In the genomic region with DNA sequence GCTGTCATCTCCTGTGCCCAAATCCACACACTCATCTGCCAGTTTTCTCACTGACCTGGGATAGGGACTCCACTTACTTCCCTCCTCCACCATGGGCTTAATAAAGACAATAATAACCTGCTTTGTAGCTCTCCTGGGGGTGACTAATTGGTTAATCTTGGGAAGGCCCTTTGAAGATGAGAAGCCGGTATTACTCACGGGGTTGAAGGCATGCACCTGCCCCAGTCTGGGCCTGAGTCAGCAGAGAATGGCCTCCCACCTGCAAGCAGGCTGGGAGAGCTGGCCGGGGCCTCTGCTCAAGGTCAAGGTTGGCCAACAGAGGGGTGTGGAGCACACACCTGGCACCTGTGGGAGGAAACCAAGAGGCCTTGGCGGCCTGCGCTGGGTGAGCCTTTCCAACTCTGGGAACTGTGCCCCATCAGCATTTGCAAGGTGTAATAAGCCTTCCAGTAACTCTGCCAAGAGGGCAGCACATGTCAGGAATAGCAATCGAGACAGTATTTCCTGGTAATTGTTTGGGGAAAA, we compare ENCODE assay signal across 8 cellular contexts. TPM values are rescaled to one million over a fixed set of nuclear protein-coding genes. Genes with fewer than 3 reads are reported as not detected.
DNase-seq lines count a peak whose midpoint lies in the region; ATAC-seq and TF ChIP-seq lines count a peak whose summit lies in the region.

No MANE protein-coding gene starts in this region.

- no peak overlapping the region for H2BK12ac ChIP-seq in trophoblast cell (ENCODE audit: low read length)

- peak overlapping the region; percentile 52 to 85 for H3K9ac ChIP-seq in colonic mucosa (ENCODE audit: low read depth in 2 of 2, low read length in 2 of 2)
- no peak overlapping the region for H3K9ac ChIP-seq in trophoblast cell (ENCODE audit: low read length)

- peaks cover 12% of the 10 kb centered on the region for H3K79me1 ChIP-seq in trophoblast cell (ENCODE audit: low read length)

- H3K23ac ChIP-seq in trophoblast cell (ENCODE audit: low read length) = no peak overlapping the region

- H3K4me1 ChIP-seq in colonic mucosa (peaks cover 24% of the 10 kb centered on the region), trophoblast cell (ENCODE audit: control insufficient read depth in 1 of 2, insufficient read depth in 2 of 2, low read length in 2 of 2) (peaks cover 16 to 20% of the 10 kb centered on the region in 2 experiments)

- H3K4me2 ChIP-seq in trophoblast cell (ENCODE audit: low read length) = no peak overlapping the region

- H3K18ac ChIP-seq in trophoblast cell (ENCODE audit: low read length) = no peak overlapping the region

- H2AK5ac ChIP-seq in trophoblast cell (ENCODE audit: low read length) = no peak overlapping the region

- H4K8ac ChIP-seq in trophoblast cell (ENCODE audit: low read depth, low read length) = no peak overlapping the region

- no peak overlapping the region for H2BK5ac ChIP-seq in trophoblast cell (ENCODE audit: low read depth, low read length, poor library complexity)

- H3K36me3 ChIP-seq in GM06990 (ENCODE audit: control insufficient read depth, insufficient read depth, low read length) (no peaks in the 10 kb centered on the region), colonic mucosa (no peaks in the 10 kb centered on the region), trophoblast cell (ENCODE audit: control insufficient read depth in 1 of 2, insufficient read depth in 2 of 2, low read length in 2 of 2) (no peaks in the 10 kb centered on the region)

- no peak overlapping the region for H3K4me3 ChIP-seq in GM06990 (replicated peaks; ENCODE audit: low read depth, low read length)
- H3K4me3 ChIP-seq in colonic mucosa = no peak overlapping the region
- H3K4me3 ChIP-seq in trophoblast cell (ENCODE audit: low read depth, low read length) = no peak overlapping the region

- H3K79me2 ChIP-seq in trophoblast cell (ENCODE audit: control insufficient read depth, insufficient read depth, low read length, poor library complexity) = peaks cover 2% of the 10 kb centered on the region

- no peak overlapping the region for H2BK120ac ChIP-seq in trophoblast cell (ENCODE audit: insufficient read depth, low read length, poor library complexity)

- WGBS in trophoblast cell (ENCODE audit: extremely low coverage, insufficient coverage, insufficient read length) = no CpG with 5 or more reads among the region's 6 CpGs

- intact Hi-C loops in colonic mucosa (cut with DNase I) = no loop called here

- no peak overlapping the region for H3K4ac ChIP-seq in trophoblast cell (ENCODE audit: low read depth, low read length)

- no peak overlapping the region for H2AFZ ChIP-seq in trophoblast cell (ENCODE audit: insufficient read depth, low read length, poor library complexity)

- peak overlapping the region; percentile 83 for H3K27ac ChIP-seq in colonic mucosa
- no peak overlapping the region for H3K27ac ChIP-seq in trophoblast cell (ENCODE audit: low read depth, low read length)

- H3K9me3 ChIP-seq in colonic mucosa = no peaks in the 10 kb centered on the region
- H3K9me3 ChIP-seq in trophoblast cell (ENCODE audit: insufficient read depth, low read depth, low read length) = no peaks in the 10 kb centered on the region

- TF ChIP-seq CTCF in GM06990 (IDR thresholded peaks at IDR 0.05; ENCODE audit: insufficient read depth, low read length, poor library complexity, severe bottlenecking) (no peak), colonic mucosa (IDR thresholded peaks at IDR 0.05) (no peak)

- H3K27me3 ChIP-seq in GM06990 (replicated peaks; ENCODE audit: control insufficient read depth, insufficient read depth, low read length) (no peaks in the 10 kb centered on the region), colonic mucosa (no peaks in the 10 kb centered on the region), trophoblast cell (ENCODE audit: insufficient read depth, low read length) (no peaks in the 10 kb centered on the region)

- peak; percentile 82 for DNase-seq in GM06990 (ENCODE audit: extremely low read depth, insufficient read length)
- DNase-seq in NCI-H1105 (lab: John Stamatoyannopoulos, UW) = peak; percentile 20
- DNase-seq in colonic mucosa = peak; percentile 91
- peak; percentile 76 for DNase-seq in trophoblast cell
- DNase-seq in activated gamma-delta T cell (lab: John Stamatoyannopoulos, UW) = no peak

- H4K91ac ChIP-seq in trophoblast cell (ENCODE audit: low read depth, low read length) = no peak overlapping the region

- H4K12ac ChIP-seq in trophoblast cell (ENCODE audit: low read depth, low read length) = no peak overlapping the region

- H3K14ac ChIP-seq in trophoblast cell (ENCODE audit: low read length) = no peak overlapping the region

- ATAC-seq in GM21390 (IDR thresholded peaks at IDR 0.05; ENCODE audit: unreplicated experiment) (no peak), HG03097 (IDR thresholded peaks at IDR 0.05; ENCODE audit: low FRiP score, unreplicated experiment) (no peak), HG03521 (IDR thresholded peaks at IDR 0.05; ENCODE audit: unreplicated experiment) (no peak)

RNA-seq across cellular contexts. Expression of gene TOMM20, which starts 49.1 kb away (rescaled TPM):
- total RNA-seq in colonic mucosa = 100 to 1,000 TPM in 1 of 2 donors, 10 to 100 TPM in 1; 76.2 to 127 TPM
- 92.6 and 96.4 TPM in 2 replicates for polyA plus RNA-seq in trophoblast cell (2013)
